ENCODE assay signal across 8 cellular contexts in genomic region chr10:60203993-60204618, GRCh38.
DNase-seq lines count a peak whose midpoint lies in the region; ATAC-seq and TF ChIP-seq lines count a peak whose summit lies in the region.

No MANE protein-coding gene starts in this region.

- peak; percentile 14 for TF ChIP-seq CTCF in natural killer cell (IDR thresholded peaks at IDR 0.05)
- TF ChIP-seq CTCF in OCI-LY7 (conservative IDR thresholded peaks at IDR 0.05; ENCODE audit: low read length) = peak; percentile 82
- TF ChIP-seq CTCF in fibroblast of mammary gland (conservative IDR thresholded peaks at IDR 0.05; ENCODE audit: control insufficient read depth, insufficient read depth, low read depth, low read length) = peak; percentile 83
- TF ChIP-seq CTCF in smooth muscle cell (IDR thresholded peaks at IDR 0.05; ENCODE audit: borderline replicate concordance, insufficient read depth, poor library complexity, severe bottlenecking) = peak; percentile 66

- H3K4me1 ChIP-seq in OCI-LY7 (ENCODE audit: insufficient read depth, low read length, poor library complexity, severe bottlenecking) (peaks cover 2% of the 10 kb centered on the region), smooth muscle cell (ENCODE audit: low read depth) (no peaks in the 10 kb centered on the region)

- no peaks in the 10 kb centered on the region for H3K9me3 Mint-ChIP-seq in natural killer cell
- H3K9me3 Mint-ChIP-seq in natural killer cell treated with Interleukin-12 subunit alpha and Interleukin-12 subunit beta and Interleukin-15 and Interleukin-18, amount 100 ng/mL, for 72 hours = no peaks in the 10 kb centered on the region

- H3K9me3 ChIP-seq in OCI-LY7 (ENCODE audit: low read length) (no peaks in the 10 kb centered on the region), smooth muscle cell (replicated peaks; ENCODE audit: low read depth) (no peaks in the 10 kb centered on the region)

- H3F3A ChIP-seq in smooth muscle cell (ENCODE audit: low read depth) = no peaks in the 10 kb centered on the region

- H3K4me3 Mint-ChIP-seq in natural killer cell = no peak overlapping the region
- no peak overlapping the region for H3K4me3 Mint-ChIP-seq in natural killer cell treated with Interleukin-12 subunit alpha and Interleukin-12 subunit beta and Interleukin-15 and Interleukin-18, amount 100 ng/mL, for 72 hours

- H3K4me2 ChIP-seq in OCI-LY7 (ENCODE audit: low read length) (no peak overlapping the region), smooth muscle cell (peak overlapping the region; percentile 4)

- H3K27ac ChIP-seq in OCI-LY7 (ENCODE audit: low read depth, low read length, poor library complexity, severe bottlenecking) (no peak overlapping the region), smooth muscle cell (ENCODE audit: low read depth) (no peak overlapping the region)

- H3K9ac ChIP-seq in smooth muscle cell (ENCODE audit: low read depth) = no peak overlapping the region

- BruUV-seq in OCI-LY7 (replicated peaks; lab: Mats Ljungman, UMichigan) = no TSS peak

- H3K27me3 ChIP-seq in smooth muscle cell (ENCODE audit: low read depth) = no peaks in the 10 kb centered on the region

- intact Hi-C loops in natural killer cell (cut with micrococcal nuclease) (loop anchor here (2.0 kb wide), 1 partner anchor 231 kb away; no protein-coding TSS in a partner anchor), OCI-LY7 (cut with micrococcal nuclease; ENCODE audit: unreplicated experiment) (loop anchor here (10.0 kb wide), 2 partner anchors 231 to 299 kb away; partner anchors contain the start of gene CCDC6)

- ATAC-seq in natural killer cell = no peak
- ATAC-seq in natural killer cell treated with Interleukin-12 subunit alpha and Interleukin-12 subunit beta and Interleukin-15 and Interleukin-18, amount 100 ng/mL, for 72 hours = no peak
- ATAC-seq in HG02571 (IDR thresholded peaks at IDR 0.05; ENCODE audit: unreplicated experiment) = no peak
- no peak for ATAC-seq in GM21367 (IDR thresholded peaks at IDR 0.05; ENCODE audit: unreplicated experiment)

- no peaks in the 10 kb centered on the region for H3K27me3 Mint-ChIP-seq in natural killer cell (ENCODE audit: low read depth in 2 of 2)
- peaks cover 0 to 5% of the 10 kb centered on the region in 2 donors for H3K27me3 Mint-ChIP-seq in natural killer cell treated with Interleukin-12 subunit alpha and Interleukin-12 subunit beta and Interleukin-15 and Interleukin-18, amount 100 ng/mL, for 72 hours

- no peak overlapping the region for H2AFZ ChIP-seq in OCI-LY7 (ENCODE audit: low read length)
- H2AFZ ChIP-seq in smooth muscle cell (ENCODE audit: low read depth) = no peak overlapping the region

- no peaks in the 10 kb centered on the region for H3K9me2 ChIP-seq in OCI-LY7 (ENCODE audit: insufficient read depth, low read length)

- POLR2A ChIA-PET in OCI-LY7 (lab: Charles Lee) = interaction anchor here (0.5 to 1.5 kb wide), 4 partner anchors 9 to 225 kb away, joined by 3 read pairs; no protein-coding TSS in a partner anchor

- H3K36me3 Mint-ChIP-seq in natural killer cell = no peaks in the 10 kb centered on the region
- H3K36me3 Mint-ChIP-seq in natural killer cell treated with Interleukin-12 subunit alpha and Interleukin-12 subunit beta and Interleukin-15 and Interleukin-18, amount 100 ng/mL, for 72 hours = no peaks in the 10 kb centered on the region

- WGBS in smooth muscle cell (ENCODE audit: low lambda C conversion rate) = 53% methylated on average over 1 of the region's 1 CpG

- CTCF ChIA-PET in OCI-LY7 (lab: Charles Lee; ENCODE audit: unreplicated experiment) = interaction anchor here (1.3 kb wide), 1 partner anchor 34 kb away, joined by 4 read pairs; no protein-coding TSS in a partner anchor

- H3K79me2 ChIP-seq in OCI-LY7 (ENCODE audit: insufficient read depth, low read depth, low read length) = no peaks in the 10 kb centered on the region
- no peaks in the 10 kb centered on the region for H3K79me2 ChIP-seq in smooth muscle cell (ENCODE audit: low read depth)

- no peak overlapping the region for H3K4me3 ChIP-seq in OCI-LY7 (ENCODE audit: low read depth, low read length, poor library complexity, severe bottlenecking)
- H3K4me3 ChIP-seq in fibroblast of mammary gland (ENCODE audit: control insufficient read depth, low read depth, low read length) = no peak overlapping the region
- H3K4me3 ChIP-seq in smooth muscle cell = no peak overlapping the region

- H3K36me3 ChIP-seq in OCI-LY7 (ENCODE audit: insufficient read depth, low read length) (no peaks in the 10 kb centered on the region), smooth muscle cell (ENCODE audit: low read depth) (no peaks in the 10 kb centered on the region)

- no peak overlapping the region for H3K27ac Mint-ChIP-seq in natural killer cell
- no peak overlapping the region for H3K27ac Mint-ChIP-seq in natural killer cell treated with Interleukin-12 subunit alpha and Interleukin-12 subunit beta and Interleukin-15 and Interleukin-18, amount 100 ng/mL, for 72 hours

- H4K20me1 ChIP-seq in OCI-LY7 (ENCODE audit: insufficient read depth, low read length) (no peaks in the 10 kb centered on the region), smooth muscle cell (ENCODE audit: low read depth) (no peaks in the 10 kb centered on the region)

- no peaks in the 10 kb centered on the region for H3K4me1 Mint-ChIP-seq in natural killer cell
- H3K4me1 Mint-ChIP-seq in natural killer cell treated with Interleukin-12 subunit alpha and Interleukin-12 subunit beta and Interleukin-15 and Interleukin-18, amount 100 ng/mL, for 72 hours (ENCODE audit: low read depth in 2 of 2) = no peaks in the 10 kb centered on the region

- DNase-seq in natural killer cell = no peak
- DNase-seq in natural killer cell treated with Interleukin-12 subunit alpha and Interleukin-12 subunit beta and Interleukin-15 and Interleukin-18, amount 100 ng/mL, for 72 hours (ENCODE audit: low spot score) = no peak
- DNase-seq in OCI-LY7 (ENCODE audit: low spot score) = peak; percentile 44
- peak; percentile 57 for DNase-seq in fibroblast of mammary gland (ENCODE audit: low read depth)
- DNase-seq in smooth muscle cell (lab: John Stamatoyannopoulos, UW; ENCODE audit: unreplicated experiment) = no peak
- DNase-seq in OCI-M2 (lab: John Stamatoyannopoulos, UW; ENCODE audit: unreplicated experiment) = no peak

Comparison
In these comparisons a context has a peak if more than half of its experiments do, and no peak if none do; other contexts are left out.
1. DNase-seq: peak in OCI-LY7 (single experiment) and fibroblast of mammary gland (single experiment); none in natural killer cell (single experiment), natural killer cell treated with Interleukin-12 subunit alpha and Interleukin-12 subunit beta and Interleukin-15 and Interleukin-18, amount 100 ng/mL, for 72 hours (single experiment), smooth muscle cell (single experiment) and OCI-M2 (single experiment).
2. CTCF ChIP-seq: peak in every context shown above with its lines; median percentile 83 in fibroblast of mammary gland; 82 in OCI-LY7; 66 in smooth muscle cell; 14 in natural killer cell.